Comparison of ENCODE assay signal across 24 cellular contexts in genomic region chr4:184636897-184637296, GRCh38. TPM values are rescaled to one million over a fixed set of nuclear protein-coding genes. Genes with fewer than 3 reads are reported as not detected.
A peak's percentile ranks its signal among the peaks of the same experiment; 100 is the strongest.
DNase-seq lines count a peak whose midpoint lies in the region; ATAC-seq, FAIRE-seq and TF ChIP-seq lines count a peak whose summit lies in the region.
"Had no signal": no experiment of that assay in that cellular context is flagged by ENCODE, and none has a peak within 500 bp of the region (broad histone marks: within the 10 kb centered on the region; RNA-seq: fewer than 3 reads in every experiment).

No MANE protein-coding gene starts in this region.

- H3K27ac ChIP-seq in HepG2 (ENCODE audit: extremely low read length, insufficient read depth, low read length) (no peak overlapping the region), right lobe of liver (no peak overlapping the region), suprapubic skin (no peak overlapping the region)
- H3K27ac ChIP-seq in CD4-positive, CD25-positive, alpha-beta regulatory T cell (ENCODE audit: insufficient read depth, low read length, poor library complexity, severe bottlenecking) = no peak overlapping the region
- H3K27ac ChIP-seq: BLaER1 had no signal

- no peak for TF ChIP-seq POLR2A in HepG2 (IDR thresholded peaks at IDR 0.05; ENCODE audit: insufficient read depth in 1 of 2, low read depth in 2 of 2, low read length in 2 of 2)
- TF ChIP-seq POLR2A in right lobe of liver (IDR thresholded peaks at IDR 0.05) = no peak
- TF ChIP-seq POLR2A in suprapubic skin (IDR thresholded peaks at IDR 0.05) = no peak

- peak overlapping the region in 2 of 3 donors; percentile 31 to 41 for H3K27ac Mint-ChIP-seq in CD4-positive, CD25-positive, alpha-beta regulatory T cell
- H3K27ac Mint-ChIP-seq in nephron progenitor cell = peak overlapping the region; percentile 22
- H3K27ac Mint-ChIP-seq: CD4-positive, alpha-beta memory T cell; CD8-positive, alpha-beta memory T cell had no signal

- no peak overlapping the region for H3K9ac ChIP-seq in HepG2 (ENCODE audit: insufficient read depth, low read depth, low read length)
- H3K9ac ChIP-seq: BLaER1 had no signal

- peaks cover 42% of the 10 kb centered on the region for H3K36me3 Mint-ChIP-seq in CD4-positive, CD25-positive, alpha-beta regulatory T cell
- H3K36me3 Mint-ChIP-seq in nephron progenitor cell (ENCODE audit: low read depth) = peaks cover 78% of the 10 kb centered on the region

- BruUV-seq in HepG2 (replicated peaks; lab: Mats Ljungman, UMichigan) = no TSS peak

- H3K4me3 ChIP-seq in HepG2 (replicated peaks in 1 of 3; ENCODE audit: insufficient read depth in 1 of 3, low read depth in 2 of 3, low read length in 3 of 3) (no peak overlapping the region), right lobe of liver (no peak overlapping the region), suprapubic skin (no peak overlapping the region)
- no peak overlapping the region for H3K4me3 ChIP-seq in CD4-positive, CD25-positive, alpha-beta regulatory T cell (ENCODE audit: low read depth, low read length)
- H3K4me3 ChIP-seq: BLaER1, GM12878 had no signal

- H3K4me1 Mint-ChIP-seq in CD4-positive, CD25-positive, alpha-beta regulatory T cell = peaks cover 37 to 49% (median 46%) of the 10 kb centered on the region in 4 donors
- no peaks in the 10 kb centered on the region for H3K4me1 Mint-ChIP-seq in nephron progenitor cell

- POLR2A ChIA-PET in HepG2 (lab: Yijun Ruan, JAX) = interaction anchor here (1.4 to 2.0 kb wide), 2 partner anchors 12 kb away, joined by 4 to 10 read pairs; partner anchors contain the start of genes CASP3 and PRIMPOL

- no peak for DNase-seq in HepG2 (ENCODE audit: low spot score)
- DNase-seq in right lobe of liver = no peak
- no peak for DNase-seq in CD4-positive, CD25-positive, alpha-beta regulatory T cell
- no peak for DNase-seq in nephron progenitor cell
- DNase-seq in suprapubic skin (ENCODE audit: low spot score in 2 of 2) = no peak
- no peak for DNase-seq in stimulated activated CD4-positive, alpha-beta T cell treated with anti-CD3 and anti-CD28 coated beads, Interleukin-12 subunit alpha, Interleukin-12 subunit beta, amount 100 ng/mL, for 4 hours
- DNase-seq: 8988T; ACHN; BE2C; C1 segment of cervical spinal cord; CD4-positive, alpha-beta memory T cell; CD8-positive, alpha-beta memory T cell; COR-L47; DMS 273 treated with DMSO at 0.1 percent for 48 hours; DMS153; DMS53; DMS79; DND-41; EL; GDM1 had no signal

- no peaks in the 10 kb centered on the region for H4K20me1 ChIP-seq in HepG2 (ENCODE audit: insufficient read depth, low read length)

- no peak for FAIRE-seq in HepG2 (lab: Jason Lieb, UNC)
- FAIRE-seq: A204.1, GM12878, GM18507 had no signal

- TF ChIP-seq RAD21 in HepG2 (CRISPR knock-in tag; IDR thresholded peaks at IDR 0.05) = no peak

- no peak for ATAC-seq in HepG2
- ATAC-seq in right lobe of liver = no peak
- ATAC-seq in CD4-positive, CD25-positive, alpha-beta regulatory T cell (ENCODE audit: low read depth in 2 of 2) = no peak
- ATAC-seq: GM12878 had no signal

- no peak overlapping the region for H3K4me2 ChIP-seq in HepG2 (ENCODE audit: low read depth, low read length)
- H3K4me2 ChIP-seq: BLaER1 had no signal

- CTCF ChIA-PET in HepG2 (lab: Yijun Ruan, JAX; ENCODE audit: low intra/inter-chr PET ratio, low total read pairs) = no interaction called here

- TF ChIP-seq EP300 in HepG2 (IDR thresholded peaks at IDR 0.05; ENCODE audit: low read depth in 2 of 2, low read length in 2 of 2) (no peak), HepG2 (CRISPR knock-in tag; IDR thresholded peaks at IDR 0.05; ENCODE audit: borderline replicate concordance) (no peak), suprapubic skin (IDR thresholded peaks at IDR 0.05) (no peak)

- H3K9me3 Mint-ChIP-seq in CD4-positive, CD25-positive, alpha-beta regulatory T cell = no peaks in the 10 kb centered on the region
- no peaks in the 10 kb centered on the region for H3K9me3 Mint-ChIP-seq in nephron progenitor cell
- H3K9me3 Mint-ChIP-seq: CD4-positive, alpha-beta memory T cell; CD8-positive, alpha-beta memory T cell had no signal

- in situ Hi-C loops in HepG2 (cut with HindIII; ENCODE audit: extremely low pct_ligation_motif_present, low pct_unique_long_range_greater_than_20kb) = no loop called here

- H3K36me3 ChIP-seq in HepG2 (replicated peaks in 1 of 2; ENCODE audit: control insufficient read depth in 1 of 2, insufficient read depth in 2 of 2, low read length in 2 of 2) (peaks cover 15 to 42% of the 10 kb centered on the region in 2 experiments), right lobe of liver (peaks cover 0 to 51% (median 7%) of the 10 kb centered on the region in 4 donors), suprapubic skin (peaks cover 50% of the 10 kb centered on the region)
- H3K36me3 ChIP-seq in CD4-positive, CD25-positive, alpha-beta regulatory T cell (ENCODE audit: control insufficient read depth, insufficient read depth, low read length) = peaks cover 62% of the 10 kb centered on the region

- H3K4me1 ChIP-seq in HepG2 (ENCODE audit: insufficient read depth, low read length) = peaks cover 26% of the 10 kb centered on the region
- H3K4me1 ChIP-seq in right lobe of liver = peaks cover 0 to 11% (median 5%) of the 10 kb centered on the region in 4 donors
- H3K4me1 ChIP-seq in CD4-positive, CD25-positive, alpha-beta regulatory T cell (ENCODE audit: control insufficient read depth, insufficient read depth, low read length, poor library complexity, severe bottlenecking) = peaks cover 28% of the 10 kb centered on the region
- H3K4me1 ChIP-seq in suprapubic skin = peaks cover 4% of the 10 kb centered on the region
- H3K4me1 ChIP-seq: BE2C, BLaER1 had no signal

- H2AFZ ChIP-seq in HepG2 (ENCODE audit: low read length) = no peak overlapping the region

- H3K27me3 Mint-ChIP-seq in CD4-positive, CD25-positive, alpha-beta regulatory T cell = no peaks in the 10 kb centered on the region
- no peaks in the 10 kb centered on the region for H3K27me3 Mint-ChIP-seq in nephron progenitor cell (ENCODE audit: low read depth, poor library complexity)
- H3K27me3 Mint-ChIP-seq: CD4-positive, alpha-beta memory T cell; CD8-positive, alpha-beta memory T cell had no signal

- peaks cover 39% of the 10 kb centered on the region for H3K79me2 ChIP-seq in HepG2 (ENCODE audit: insufficient read depth, low read length)

- 100% methylated on average over 4 of the region's 4 CpGs for WGBS in HepG2 (ENCODE audit: low lambda C conversion rate)
- 85% methylated on average over 4 of the region's 4 CpGs for WGBS in right lobe of liver (ENCODE audit: insufficient coverage, low coverage, low lambda C conversion rate, missing lambda C conversion rate)
- WGBS in suprapubic skin = 94% methylated on average over 4 of the region's 4 CpGs

- TF ChIP-seq CTCF in HepG2 (CRISPR knock-in tag; IDR thresholded peaks at IDR 0.05) (no peak), right lobe of liver (IDR thresholded peaks at IDR 0.05) (no peak), nephron progenitor cell (IDR thresholded peaks at IDR 0.05) (no peak), suprapubic skin (IDR thresholded peaks at IDR 0.05) (no peak)

- H3K4me3 Mint-ChIP-seq in CD4-positive, CD25-positive, alpha-beta regulatory T cell = no peak overlapping the region
- no peak overlapping the region for H3K4me3 Mint-ChIP-seq in nephron progenitor cell
- H3K4me3 Mint-ChIP-seq: CD4-positive, alpha-beta memory T cell had no signal

- H3K9me3 ChIP-seq in HepG2 (ENCODE audit: low read length) (no peaks in the 10 kb centered on the region), right lobe of liver (no peaks in the 10 kb centered on the region), suprapubic skin (no peaks in the 10 kb centered on the region)
- H3K9me3 ChIP-seq in CD4-positive, CD25-positive, alpha-beta regulatory T cell (ENCODE audit: control insufficient read depth in 2 of 2, low read length in 2 of 2) = no peaks in the 10 kb centered on the region
- H3K9me3 ChIP-seq: BE2C, BLaER1 had no signal

- H3K27me3 ChIP-seq in HepG2 (ENCODE audit: control insufficient read depth in 1 of 2, insufficient read depth in 2 of 2, low read length in 2 of 2) (no peaks in the 10 kb centered on the region), right lobe of liver (no peaks in the 10 kb centered on the region), suprapubic skin (no peaks in the 10 kb centered on the region)
- no peaks in the 10 kb centered on the region for H3K27me3 ChIP-seq in CD4-positive, CD25-positive, alpha-beta regulatory T cell (ENCODE audit: control insufficient read depth, insufficient read depth, low read length)
- H3K27me3 ChIP-seq: BE2C, BLaER1 had no signal

- intact Hi-C loops in HepG2 (cut with micrococcal nuclease; ENCODE audit: unreplicated experiment) = no loop called here
- intact Hi-C loops in right lobe of liver (cut with DNase I) = no loop called here

RNA-seq across cellular contexts. Expression of gene CASP3, which starts 12.3 kb away (rescaled TPM):
- total RNA-seq in HepG2 (2016; rRNA removed; fragmentation: Illumina TruSeq; extraction: Trizol) (77.8 and 139 TPM in 2 replicates), right lobe of liver (10 to 100 TPM in 5 of 6 experiments, 1 to 10 TPM in 1; 9.6 to 19.6 (median 13.2) TPM), suprapubic skin (10 to 100 TPM; 13.4 to 16.6 (median 15.0) TPM)
- total RNA-seq in HepG2 (2016; cell fraction: cytosol; rRNA removed; fragmentation: Illumina TruSeq; extraction: Trizol; ENCODE audit: low read depth) = 6.9 and 8.3 TPM in 2 replicates
- total RNA-seq in HepG2 (2016; cell fraction: insoluble cytoplasmic fraction; rRNA removed; fragmentation: Illumina TruSeq; extraction: Trizol) = 76.3 and 140 TPM in 2 replicates
- 25.2 and 26.5 TPM in 2 replicates for total RNA-seq in HepG2 (2016; cell fraction: membrane; rRNA removed; fragmentation: Illumina TruSeq; extraction: Trizol)
- total RNA-seq in HepG2 (2016; cell fraction: nucleus; rRNA removed; fragmentation: Illumina TruSeq; extraction: Trizol) = 38.4 and 42.0 TPM in 2 replicates
- polyA plus RNA-seq in HepG2 (2011; rRNA removed) = 19.9 and 26.0 TPM in 2 replicates
- polyA plus RNA-seq in HepG2 (2011; cell fraction: cytosol; rRNA removed) = 9.9 and 15.6 TPM in 2 replicates
- polyA plus RNA-seq in HepG2 (2011; cell fraction: nucleus; rRNA removed) = 4.4 and 6.4 TPM in 2 replicates
- polyA plus RNA-seq in HepG2 (2012) = 22.6 and 26.2 TPM in 2 replicates
- 4.5 and 4.9 TPM in 2 replicates for polyA plus RNA-seq in HepG2 (2016; cell fraction: cytosol; fragmentation: Illumina TruSeq; extraction: Trizol; ENCODE audit: low read depth)
- 116 and 129 TPM in 2 replicates for polyA plus RNA-seq in HepG2 (2016; cell fraction: insoluble cytoplasmic fraction; fragmentation: Illumina TruSeq; extraction: Trizol; ENCODE audit: low read depth)
- 13.7 and 15.0 TPM in 2 replicates for polyA plus RNA-seq in HepG2 (2016; cell fraction: membrane; fragmentation: Illumina TruSeq; extraction: Trizol; ENCODE audit: low read depth)
- polyA plus RNA-seq in HepG2 (2016; cell fraction: nucleus; fragmentation: Illumina TruSeq; extraction: Trizol; ENCODE audit: insufficient read depth, low read depth) = 50.9 and 57.0 TPM in 2 replicates
- polyA minus RNA-seq in HepG2 (2011; rRNA and poly(A)+ RNA removed; ENCODE audit: low replicate concordance) = 5.3 and 7.6 TPM in 2 replicates
- polyA minus RNA-seq in HepG2 (2011; cell fraction: cytosol; rRNA and poly(A)+ RNA removed) = 9.8 and 11.5 TPM in 2 replicates
- polyA minus RNA-seq in HepG2 (2011; cell fraction: nucleus; rRNA and poly(A)+ RNA removed) = 13.1 and 13.6 TPM in 2 replicates
- total RNA-seq in CD4-positive, CD25-positive, alpha-beta regulatory T cell = 26.1 TPM
- 10 to 100 TPM; 11.5 to 19.3 (median 13.0) TPM for polyA plus RNA-seq in CD4-positive, CD25-positive, alpha-beta regulatory T cell

RNA-seq across cellular contexts. Expression of gene PRIMPOL, which starts 12.6 kb away (rescaled TPM):
- total RNA-seq in HepG2 (2016; rRNA removed; fragmentation: Illumina TruSeq; extraction: Trizol) (11.0 and 17.3 TPM in 2 replicates), right lobe of liver (1 to 10 TPM; 4.0 to 8.7 (median 5.7) TPM), suprapubic skin (10 to 100 TPM in 3 of 4 donors, 1 to 10 TPM in 1; 6.8 to 28.9 (median 15.2) TPM)
- total RNA-seq in HepG2 (2016; cell fraction: cytosol; rRNA removed; fragmentation: Illumina TruSeq; extraction: Trizol; ENCODE audit: low read depth) = 9.6 and 10.1 TPM in 2 replicates
- total RNA-seq in HepG2 (2016; cell fraction: insoluble cytoplasmic fraction; rRNA removed; fragmentation: Illumina TruSeq; extraction: Trizol) = 10.8 and 14.2 TPM in 2 replicates
- 6.1 and 6.6 TPM in 2 replicates for total RNA-seq in HepG2 (2016; cell fraction: membrane; rRNA removed; fragmentation: Illumina TruSeq; extraction: Trizol)
- 7.1 and 11.9 TPM in 2 replicates for total RNA-seq in HepG2 (2016; cell fraction: nucleus; rRNA removed; fragmentation: Illumina TruSeq; extraction: Trizol)
- 4.4 and 7.3 TPM in 2 replicates for polyA plus RNA-seq in HepG2 (2011; rRNA removed)
- 1.4 and 2.2 TPM in 2 replicates for polyA plus RNA-seq in HepG2 (2011; cell fraction: cytosol; rRNA removed)
- polyA plus RNA-seq in HepG2 (2011; cell fraction: nucleus; rRNA removed) = 3.0 and 4.4 TPM in 2 replicates
- polyA plus RNA-seq in HepG2 (2012) = 5.3 and 5.4 TPM in 2 replicates
- polyA plus RNA-seq in HepG2 (2016; cell fraction: cytosol; fragmentation: Illumina TruSeq; extraction: Trizol; ENCODE audit: low read depth) = 0.87 and 1.7 TPM in 2 replicates
- 9.6 and 12.3 TPM in 2 replicates for polyA plus RNA-seq in HepG2 (2016; cell fraction: insoluble cytoplasmic fraction; fragmentation: Illumina TruSeq; extraction: Trizol; ENCODE audit: low read depth)
- polyA plus RNA-seq in HepG2 (2016; cell fraction: membrane; fragmentation: Illumina TruSeq; extraction: Trizol; ENCODE audit: low read depth) = 2.6 and 3.3 TPM in 2 replicates
- polyA plus RNA-seq in HepG2 (2016; cell fraction: nucleus; fragmentation: Illumina TruSeq; extraction: Trizol; ENCODE audit: insufficient read depth, low read depth) = 20.4 and 22.6 TPM in 2 replicates
- polyA minus RNA-seq in HepG2 (2011; rRNA and poly(A)+ RNA removed; ENCODE audit: low replicate concordance) = 1.2 and 2.0 TPM in 2 replicates
- 1.1 and 2.1 TPM in 2 replicates for polyA minus RNA-seq in HepG2 (2011; cell fraction: cytosol; rRNA and poly(A)+ RNA removed)
- 4.6 and 6.2 TPM in 2 replicates for polyA minus RNA-seq in HepG2 (2011; cell fraction: nucleus; rRNA and poly(A)+ RNA removed)
- total RNA-seq in CD4-positive, CD25-positive, alpha-beta regulatory T cell = 10.1 TPM
- 10 to 100 TPM; 11.4 to 20.1 (median 17.0) TPM for polyA plus RNA-seq in CD4-positive, CD25-positive, alpha-beta regulatory T cell
